Comparison of ENCODE assay signal across 1 cellular context in genomic region chr19:2524840-2525723, GRCh38.
TF ChIP-seq lines count a peak whose summit lies in the region.

No MANE protein-coding gene starts in this region.

TF ChIP-seq in K562, 482 proteins besides CTCF, POLR2A, EP300 and RAD21 (continued from another document and continues in another):
- TF ChIP-seq ZBTB49 (CRISPR knock-in tag; IDR thresholded peaks at IDR 0.05; ENCODE audit: borderline replicate concordance) (no peak), ZNF124 (CRISPR knock-in tag; IDR thresholded peaks at IDR 0.05) (no peak), PTBP1 (IDR thresholded peaks at IDR 0.05; ENCODE audit: low read depth, low read length) (no peak), RBM22 (IDR thresholded peaks at IDR 0.05; ENCODE audit: low read depth, low read length, poor library complexity, severe bottlenecking) (no peak), ZNF561 (CRISPR knock-in tag; conservative IDR thresholded peaks at IDR 0.05) (no peak), GATAD2B (IDR thresholded peaks at IDR 0.05; ENCODE audit: borderline replicate concordance) (no peak), NFATC3 (IDR thresholded peaks at IDR 0.05) (no peak), TEAD1 (CRISPR knock-in tag; IDR thresholded peaks at IDR 0.05) (no peak; a peak in 1 of 4 replicates), NFE2L1 (tag; IDR thresholded peaks at IDR 0.05; ENCODE audit: borderline replicate concordance, low read depth) (no peak), TEAD2 (tag; IDR thresholded peaks at IDR 0.05) (no peak), BRF1 (IDR thresholded peaks at IDR 0.05; ENCODE audit: borderline replicate concordance, extremely low read depth, insufficient read length) (no peak), ZNF57 (CRISPR knock-in tag; IDR thresholded peaks at IDR 0.05) (no peak), ZNF354B (CRISPR knock-in tag; IDR thresholded peaks at IDR 0.05) (no peak), CBX3 (IDR thresholded peaks at IDR 0.05; ENCODE audit: borderline replicate concordance in 1 of 2, low read length in 2 of 2) (no peak), CTBP1 (IDR thresholded peaks at IDR 0.05; ENCODE audit: borderline replicate concordance) (peak; percentile 70), ILK (tag; IDR thresholded peaks at IDR 0.05; ENCODE audit: borderline replicate concordance, low read depth) (no peak), ELF1 (tag; IDR thresholded peaks at IDR 0.05) (no peak), SIN3B (IDR thresholded peaks at IDR 0.05; ENCODE audit: low read depth) (no peak), GABPB2 (CRISPR knock-in tag; conservative IDR thresholded peaks at IDR 0.05) (no peak), HBP1 (CRISPR knock-in tag; IDR thresholded peaks at IDR 0.05) (no peak), HDGF (IDR thresholded peaks at IDR 0.05) (no peak), LARP7 (IDR thresholded peaks at IDR 0.05) (no peak), MTA1 (IDR thresholded peaks at IDR 0.05; ENCODE audit: borderline replicate concordance) (no peak), TCF3 (CRISPR knock-in tag; IDR thresholded peaks at IDR 0.05) (no peak), RHOXF2B (CRISPR knock-in tag; conservative IDR thresholded peaks at IDR 0.05) (no peak), ZNF143 (CRISPR knock-in tag; IDR thresholded peaks at IDR 0.05) (no peak), CSDE1 (IDR thresholded peaks at IDR 0.05) (no peak), NR3C1 (CRISPR knock-in tag; IDR thresholded peaks at IDR 0.05) (no peak), CEBPG (CRISPR knock-in tag; IDR thresholded peaks at IDR 0.05) (peak; percentile 98), CEBPG (tag; conservative IDR thresholded peaks at IDR 0.05 in 1 of 2, IDR thresholded peaks at IDR 0.05 in 1 of 2) (peak; percentile 90 to 96), ETS2 (tag; IDR thresholded peaks at IDR 0.05; ENCODE audit: borderline replicate concordance, poor library complexity, severe bottlenecking) (no peak), HMG20B (CRISPR knock-in tag; IDR thresholded peaks at IDR 0.05) (no peak), HNRNPK (IDR thresholded peaks at IDR 0.05; ENCODE audit: low read depth, low read length, poor library complexity, severe bottlenecking) (no peak), ZNF274 (IDR thresholded peaks at IDR 0.05; ENCODE audit: borderline replicate concordance, low read depth, low read length) (no peak), ZNF232 (CRISPR knock-in tag; IDR thresholded peaks at IDR 0.05) (no peak), SMAD4 (CRISPR knock-in tag; conservative IDR thresholded peaks at IDR 0.05) (peak; percentile 73)
- TF ChIP-seq, protein P1, sequence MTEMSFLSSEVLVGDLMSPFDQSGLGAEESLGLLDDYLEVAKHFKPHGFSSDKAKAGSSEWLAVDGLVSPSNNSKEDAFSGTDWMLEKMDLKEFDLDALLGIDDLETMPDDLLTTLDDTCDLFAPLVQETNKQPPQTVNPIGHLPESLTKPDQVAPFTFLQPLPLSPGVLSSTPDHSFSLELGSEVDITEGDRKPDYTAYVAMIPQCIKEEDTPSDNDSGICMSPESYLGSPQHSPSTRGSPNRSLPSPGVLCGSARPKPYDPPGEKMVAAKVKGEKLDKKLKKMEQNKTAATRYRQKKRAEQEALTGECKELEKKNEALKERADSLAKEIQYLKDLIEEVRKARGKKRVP (CRISPR knock-in tag; IDR thresholded peaks at IDR 0.05): peak; percentile 91
- TF ChIP-seq, protein P2, sequence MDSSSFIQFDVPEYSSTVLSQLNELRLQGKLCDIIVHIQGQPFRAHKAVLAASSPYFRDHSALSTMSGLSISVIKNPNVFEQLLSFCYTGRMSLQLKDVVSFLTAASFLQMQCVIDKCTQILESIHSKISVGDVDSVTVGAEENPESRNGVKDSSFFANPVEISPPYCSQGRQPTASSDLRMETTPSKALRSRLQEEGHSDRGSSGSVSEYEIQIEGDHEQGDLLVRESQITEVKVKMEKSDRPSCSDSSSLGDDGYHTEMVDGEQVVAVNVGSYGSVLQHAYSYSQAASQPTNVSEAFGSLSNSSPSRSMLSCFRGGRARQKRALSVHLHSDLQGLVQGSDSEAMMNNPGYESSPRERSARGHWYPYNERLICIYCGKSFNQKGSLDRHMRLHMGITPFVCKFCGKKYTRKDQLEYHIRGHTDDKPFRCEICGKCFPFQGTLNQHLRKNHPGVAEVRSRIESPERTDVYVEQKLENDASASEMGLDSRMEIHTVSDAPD (CRISPR knock-in tag; IDR thresholded peaks at IDR 0.05): no peak
- TF ChIP-seq, protein P3, sequence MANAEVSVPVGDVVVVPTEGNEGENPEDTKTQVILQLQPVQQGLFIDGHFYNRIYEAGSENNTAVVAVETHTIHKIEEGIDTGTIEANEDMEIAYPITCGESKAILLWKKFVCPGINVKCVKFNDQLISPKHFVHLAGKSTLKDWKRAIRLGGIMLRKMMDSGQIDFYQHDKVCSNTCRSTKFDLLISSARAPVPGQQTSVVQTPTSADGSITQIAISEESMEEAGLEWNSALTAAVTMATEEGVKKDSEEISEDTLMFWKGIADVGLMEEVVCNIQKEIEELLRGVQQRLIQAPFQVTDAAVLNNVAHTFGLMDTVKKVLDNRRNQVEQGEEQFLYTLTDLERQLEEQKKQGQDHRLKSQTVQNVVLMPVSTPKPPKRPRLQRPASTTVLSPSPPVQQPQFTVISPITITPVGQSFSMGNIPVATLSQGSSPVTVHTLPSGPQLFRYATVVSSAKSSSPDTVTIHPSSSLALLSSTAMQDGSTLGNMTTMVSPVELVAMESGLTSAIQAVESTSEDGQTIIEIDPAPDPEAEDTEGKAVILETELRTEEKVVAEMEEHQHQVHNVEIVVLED (CRISPR knock-in tag; IDR thresholded peaks at IDR 0.05): no peak
- TF ChIP-seq, protein P4, sequence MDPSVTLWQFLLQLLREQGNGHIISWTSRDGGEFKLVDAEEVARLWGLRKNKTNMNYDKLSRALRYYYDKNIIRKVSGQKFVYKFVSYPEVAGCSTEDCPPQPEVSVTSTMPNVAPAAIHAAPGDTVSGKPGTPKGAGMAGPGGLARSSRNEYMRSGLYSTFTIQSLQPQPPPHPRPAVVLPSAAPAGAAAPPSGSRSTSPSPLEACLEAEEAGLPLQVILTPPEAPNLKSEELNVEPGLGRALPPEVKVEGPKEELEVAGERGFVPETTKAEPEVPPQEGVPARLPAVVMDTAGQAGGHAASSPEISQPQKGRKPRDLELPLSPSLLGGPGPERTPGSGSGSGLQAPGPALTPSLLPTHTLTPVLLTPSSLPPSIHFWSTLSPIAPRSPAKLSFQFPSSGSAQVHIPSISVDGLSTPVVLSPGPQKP (CRISPR knock-in tag; IDR thresholded peaks at IDR 0.05): no peak
- TF ChIP-seq, protein P5, sequence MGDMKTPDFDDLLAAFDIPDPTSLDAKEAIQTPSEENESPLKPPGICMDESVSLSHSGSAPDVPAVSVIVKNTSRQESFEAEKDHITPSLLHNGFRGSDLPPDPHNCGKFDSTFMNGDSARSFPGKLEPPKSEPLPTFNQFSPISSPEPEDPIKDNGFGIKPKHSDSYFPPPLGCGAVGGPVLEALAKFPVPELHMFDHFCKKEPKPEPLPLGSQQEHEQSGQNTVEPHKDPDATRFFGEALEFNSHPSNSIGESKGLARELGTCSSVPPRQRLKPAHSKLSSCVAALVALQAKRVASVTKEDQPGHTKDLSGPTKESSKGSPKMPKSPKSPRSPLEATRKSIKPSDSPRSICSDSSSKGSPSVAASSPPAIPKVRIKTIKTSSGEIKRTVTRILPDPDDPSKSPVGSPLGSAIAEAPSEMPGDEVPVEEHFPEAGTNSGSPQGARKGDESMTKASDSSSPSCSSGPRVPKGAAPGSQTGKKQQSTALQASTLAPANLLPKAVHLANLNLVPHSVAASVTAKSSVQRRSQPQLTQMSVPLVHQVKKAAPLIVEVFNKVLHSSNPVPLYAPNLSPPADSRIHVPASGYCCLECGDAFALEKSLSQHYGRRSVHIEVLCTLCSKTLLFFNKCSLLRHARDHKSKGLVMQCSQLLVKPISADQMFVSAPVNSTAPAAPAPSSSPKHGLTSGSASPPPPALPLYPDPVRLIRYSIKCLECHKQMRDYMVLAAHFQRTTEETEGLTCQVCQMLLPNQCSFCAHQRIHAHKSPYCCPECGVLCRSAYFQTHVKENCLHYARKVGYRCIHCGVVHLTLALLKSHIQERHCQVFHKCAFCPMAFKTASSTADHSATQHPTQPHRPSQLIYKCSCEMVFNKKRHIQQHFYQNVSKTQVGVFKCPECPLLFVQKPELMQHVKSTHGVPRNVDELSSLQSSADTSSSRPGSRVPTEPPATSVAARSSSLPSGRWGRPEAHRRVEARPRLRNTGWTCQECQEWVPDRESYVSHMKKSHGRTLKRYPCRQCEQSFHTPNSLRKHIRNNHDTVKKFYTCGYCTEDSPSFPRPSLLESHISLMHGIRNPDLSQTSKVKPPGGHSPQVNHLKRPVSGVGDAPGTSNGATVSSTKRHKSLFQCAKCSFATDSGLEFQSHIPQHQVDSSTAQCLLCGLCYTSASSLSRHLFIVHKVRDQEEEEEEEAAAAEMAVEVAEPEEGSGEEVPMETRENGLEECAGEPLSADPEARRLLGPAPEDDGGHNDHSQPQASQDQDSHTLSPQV (IDR thresholded peaks at IDR 0.05): no peak
- TF ChIP-seq, protein P6, sequence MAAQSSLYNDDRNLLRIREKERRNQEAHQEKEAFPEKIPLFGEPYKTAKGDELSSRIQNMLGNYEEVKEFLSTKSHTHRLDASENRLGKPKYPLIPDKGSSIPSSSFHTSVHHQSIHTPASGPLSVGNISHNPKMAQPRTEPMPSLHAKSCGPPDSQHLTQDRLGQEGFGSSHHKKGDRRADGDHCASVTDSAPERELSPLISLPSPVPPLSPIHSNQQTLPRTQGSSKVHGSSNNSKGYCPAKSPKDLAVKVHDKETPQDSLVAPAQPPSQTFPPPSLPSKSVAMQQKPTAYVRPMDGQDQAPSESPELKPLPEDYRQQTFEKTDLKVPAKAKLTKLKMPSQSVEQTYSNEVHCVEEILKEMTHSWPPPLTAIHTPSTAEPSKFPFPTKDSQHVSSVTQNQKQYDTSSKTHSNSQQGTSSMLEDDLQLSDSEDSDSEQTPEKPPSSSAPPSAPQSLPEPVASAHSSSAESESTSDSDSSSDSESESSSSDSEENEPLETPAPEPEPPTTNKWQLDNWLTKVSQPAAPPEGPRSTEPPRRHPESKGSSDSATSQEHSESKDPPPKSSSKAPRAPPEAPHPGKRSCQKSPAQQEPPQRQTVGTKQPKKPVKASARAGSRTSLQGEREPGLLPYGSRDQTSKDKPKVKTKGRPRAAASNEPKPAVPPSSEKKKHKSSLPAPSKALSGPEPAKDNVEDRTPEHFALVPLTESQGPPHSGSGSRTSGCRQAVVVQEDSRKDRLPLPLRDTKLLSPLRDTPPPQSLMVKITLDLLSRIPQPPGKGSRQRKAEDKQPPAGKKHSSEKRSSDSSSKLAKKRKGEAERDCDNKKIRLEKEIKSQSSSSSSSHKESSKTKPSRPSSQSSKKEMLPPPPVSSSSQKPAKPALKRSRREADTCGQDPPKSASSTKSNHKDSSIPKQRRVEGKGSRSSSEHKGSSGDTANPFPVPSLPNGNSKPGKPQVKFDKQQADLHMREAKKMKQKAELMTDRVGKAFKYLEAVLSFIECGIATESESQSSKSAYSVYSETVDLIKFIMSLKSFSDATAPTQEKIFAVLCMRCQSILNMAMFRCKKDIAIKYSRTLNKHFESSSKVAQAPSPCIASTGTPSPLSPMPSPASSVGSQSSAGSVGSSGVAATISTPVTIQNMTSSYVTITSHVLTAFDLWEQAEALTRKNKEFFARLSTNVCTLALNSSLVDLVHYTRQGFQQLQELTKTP (IDR thresholded peaks at IDR 0.05; ENCODE audit: low read depth in 1 of 2, partially characterized antibody in 2 of 2): no peak
